8 cellular contexts compared by ENCODE assay signal in the genomic region with DNA sequence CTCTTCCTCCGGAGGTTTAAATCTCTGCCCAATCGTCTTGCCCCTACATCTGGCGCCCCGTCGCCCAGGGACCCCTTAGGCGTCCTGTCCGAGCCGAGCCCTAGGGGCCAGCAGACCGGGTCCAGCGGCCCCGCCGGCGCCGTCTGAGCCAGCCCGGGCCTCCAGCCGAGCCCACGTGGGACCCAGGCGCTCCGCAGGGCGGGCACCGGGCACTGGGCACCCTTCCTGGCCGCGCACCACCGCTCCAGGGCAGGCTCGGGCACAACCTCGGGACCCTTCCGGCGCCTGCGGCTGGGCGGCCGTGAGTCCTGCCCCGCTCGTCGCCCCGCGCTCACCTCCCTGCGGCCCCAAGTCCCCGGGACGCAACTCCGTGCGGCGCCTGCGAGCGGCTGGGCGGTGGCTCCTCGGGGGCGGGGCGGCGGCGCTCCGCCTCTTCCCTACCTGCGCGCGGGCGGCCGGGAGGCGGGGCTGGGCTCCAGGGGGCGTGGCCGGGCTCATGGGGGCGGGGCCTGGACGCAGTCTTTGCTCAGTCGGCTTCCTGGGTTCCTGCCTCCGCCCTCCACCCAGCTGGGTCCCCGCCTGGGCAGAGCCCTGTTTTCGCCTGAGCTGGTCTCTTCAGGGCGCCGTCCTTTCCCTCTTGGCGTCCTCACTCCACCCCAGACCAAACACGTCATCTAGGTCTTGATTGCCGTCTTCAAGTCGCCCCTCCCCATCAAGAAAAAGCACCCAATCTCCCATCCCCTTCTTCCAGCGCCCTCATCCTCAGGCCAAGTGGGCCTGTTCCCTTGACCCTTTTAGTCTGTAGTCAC. TPM values are rescaled to one million over a fixed set of nuclear protein-coding genes. Genes with fewer than 3 reads are reported as not detected.
A peak's percentile ranks its signal among the peaks of the same experiment; 100 is the strongest.
DNase-seq lines count a peak whose midpoint lies in the region; ATAC-seq and TF ChIP-seq lines count a peak whose summit lies in the region.

A gene (minus strand): TSS at position 406 of the 809 bp plus-strand sequence. CDS start 19,899 bp downstream, outside the sequence.

- H3K9me3 ChIP-seq in colonic mucosa: no peaks in the 10 kb centered on the region

- no peaks in the 10 kb centered on the region for H3K27me3 ChIP-seq in colonic mucosa

- H3K4me3 Mint-ChIP-seq in activated CD4-positive, alpha-beta T cell treated with anti-CD3 and anti-CD28 coated beads, Interleukin-2, amount 10 ng/mL, durations not matched to agents 7 days and 5 days: peak within 1 kb of the TSS; percentile 85

- H3K27ac ChIP-seq in colonic mucosa: peak within 1 kb of the TSS; percentile 69

- TF ChIP-seq POLR2A in GM18951 (IDR thresholded peaks at IDR 0.05; ENCODE audit: extremely low read depth, insufficient read depth, insufficient read length): peak; percentile 97

- H3K36me3 ChIP-seq in colonic mucosa: no peaks in the 10 kb centered on the region

- intact Hi-C loops in colonic mucosa (cut with DNase I): loop anchor here (10.0 kb wide), 1 partner anchor 196 kb away; a partner anchor contains a TSS

- peaks cover 5% of the 10 kb centered on the region for H3K36me3 Mint-ChIP-seq in activated CD4-positive, alpha-beta T cell treated with anti-CD3 and anti-CD28 coated beads, Interleukin-2, amount 10 ng/mL, durations not matched to agents 7 days and 5 days (ENCODE audit: low read depth)

- POLR2A ChIA-PET in activated CD4-positive, alpha-beta T cell treated with anti-CD3 and anti-CD28 coated beads, Interleukin-2, amount 10 ng/mL, durations not matched to agents 7 days and 5 days (lab: Charles Lee): no interaction called here

- ATAC-seq in HG03196 (IDR thresholded peaks at IDR 0.05; ENCODE audit: unreplicated experiment) (peak; percentile 65), left lobe of liver (peak; percentile 93)

- CTCF ChIA-PET in activated CD4-positive, alpha-beta T cell treated with anti-CD3 and anti-CD28 coated beads, Interleukin-2, amount 10 ng/mL, durations not matched to agents 7 days and 5 days (lab: Charles Lee): interaction anchor here (0.7 to 2.6 kb wide), 9 partner anchors 9 to 116 kb away, joined by 3 to 13 read pairs (median 4); a partner anchor contains a TSS

- peaks cover 21% of the 10 kb centered on the region for H3K4me1 ChIP-seq in colonic mucosa

- in situ Hi-C loops in GM18951 (cut with MboI; ENCODE audit: low sequenced_read_pairs, unreplicated experiment): no loop called here

- no peaks in the 10 kb centered on the region for H3K27me3 Mint-ChIP-seq in activated CD4-positive, alpha-beta T cell treated with anti-CD3 and anti-CD28 coated beads, Interleukin-2, amount 10 ng/mL, durations not matched to agents 7 days and 5 days

- DNase-seq in AG08395 (ENCODE audit: low spot score) (peak; percentile 91), NCI-H524 (lab: John Stamatoyannopoulos, UW) (peak; percentile 70 to 82), colonic mucosa (peak; percentile 96), left lobe of liver (ENCODE audit: low spot score) (peak; percentile 96)
- DNase-seq in activated CD4-positive, alpha-beta T cell treated with anti-CD3 and anti-CD28 coated beads, Interleukin-2, amount 10 ng/mL, durations not matched to agents 7 days and 5 days: peak; percentile 93
- peak; percentile 91 for DNase-seq in stimulated activated CD4-positive, alpha-beta T cell treated with anti-CD3 and anti-CD28 coated beads, Interleukin-2, amount 100 ng/mL, for 4 hours (ENCODE audit: low read depth)

- H3K4me1 Mint-ChIP-seq in activated CD4-positive, alpha-beta T cell treated with anti-CD3 and anti-CD28 coated beads, Interleukin-2, amount 10 ng/mL, durations not matched to agents 7 days and 5 days: peaks cover 57% of the 10 kb centered on the region

- no peaks in the 10 kb centered on the region for H3K9me3 Mint-ChIP-seq in activated CD4-positive, alpha-beta T cell treated with anti-CD3 and anti-CD28 coated beads, Interleukin-2, amount 10 ng/mL, durations not matched to agents 7 days and 5 days

- peak within 1 kb of the TSS; percentile 74 for H3K4me3 ChIP-seq in colonic mucosa

- peak within 1 kb of the TSS; percentile 75 to 83 for H3K9ac ChIP-seq in colonic mucosa (ENCODE audit: low read depth in 2 of 2, low read length in 2 of 2)

- peak within 1 kb of the TSS; percentile 97 for H3K27ac Mint-ChIP-seq in activated CD4-positive, alpha-beta T cell treated with anti-CD3 and anti-CD28 coated beads, Interleukin-2, amount 10 ng/mL, durations not matched to agents 7 days and 5 days

- no peak for TF ChIP-seq CTCF in colonic mucosa (IDR thresholded peaks at IDR 0.05)

RNA-seq across cellular contexts. Expression of the gene that starts here (rescaled TPM):
- total RNA-seq in activated CD4-positive, alpha-beta T cell treated with anti-CD3 and anti-CD28 coated beads, Interleukin-2, amount 10 ng/mL, durations not matched to agents 7 days and 5 days: 10 to 100 TPM; 37.1 to 41.6 TPM
- 10 to 100 TPM; 11.6 to 23.9 TPM for total RNA-seq in colonic mucosa
- 8.9 TPM for total RNA-seq in left lobe of liver

Comparison
In these comparisons a context has a peak if more than half of its experiments do, and no peak if none do; other contexts are left out.
1. Peak in every context shown above with its lines: DNase-seq, ATAC-seq, H3K4me3 ChIP-seq and H3K27ac ChIP-seq.